Comparison of ENCODE assay signal across 9 cellular contexts in the genomic region with DNA sequence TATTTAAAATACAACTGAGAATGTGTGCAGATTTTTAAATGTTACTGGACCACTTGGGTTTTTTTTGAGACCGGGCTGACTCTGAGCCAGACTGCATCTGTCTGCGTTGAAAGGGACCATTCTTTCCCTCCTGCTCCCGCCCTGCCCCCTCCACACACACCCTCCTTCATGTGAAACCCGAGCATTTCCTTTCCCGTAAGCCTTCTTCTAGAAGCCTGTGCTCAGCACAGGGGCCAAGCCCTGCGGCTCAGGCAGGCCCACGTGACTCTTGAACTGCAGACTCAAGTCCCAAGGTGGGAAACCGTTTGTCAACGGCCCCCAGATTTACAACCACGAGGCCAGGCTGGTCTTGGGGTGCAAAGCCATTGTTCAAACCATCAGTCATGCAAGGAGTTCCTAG.
DNase-seq lines count a peak whose midpoint lies in the region; ATAC-seq and TF ChIP-seq lines count a peak whose summit lies in the region.
"Had no signal": no experiment of that assay in that cellular context is flagged by ENCODE, and none has a peak within 500 bp of the region (broad histone marks: within the 10 kb centered on the region; RNA-seq: fewer than 3 reads in every experiment).

No MANE protein-coding gene starts in this region.

- CTCF ChIA-PET in activated CD4-positive, alpha-beta T cell treated with anti-CD3 and anti-CD28 coated beads, Interleukin-2, amount 10 ng/mL, durations not matched to agents 7 days and 5 days (lab: Charles Lee), result interaction anchor here (1.2 to 2.4 kb wide), 2 partner anchors 13 to 28 kb away, joined by 4 to 9 read pairs; no protein-coding TSS in a partner anchor

- 1 to 3% (median 1%) methylated on average over 10 of the region's 10 CpGs for WGBS in psoas muscle, 3 donors

- peaks cover 79% of the 10 kb centered on the region for H3K4me1 Mint-ChIP-seq in activated CD4-positive, alpha-beta T cell treated with anti-CD3 and anti-CD28 coated beads, Interleukin-2, amount 10 ng/mL, durations not matched to agents 7 days and 5 days

- H3K9me3 Mint-ChIP-seq in activated CD4-positive, alpha-beta T cell treated with anti-CD3 and anti-CD28 coated beads, Interleukin-2, amount 10 ng/mL, durations not matched to agents 7 days and 5 days, result peaks cover 6% of the 10 kb centered on the region

- no peak overlapping the region for H3K4me3 ChIP-seq in foreskin fibroblast (ENCODE audit: low read depth in 1 of 2, low read length in 2 of 2)
- peak overlapping the region; percentile 30 for H3K4me3 ChIP-seq in psoas muscle

- H3K4me1 ChIP-seq in psoas muscle, result peaks cover 20% of the 10 kb centered on the region

- ATAC-seq in psoas muscle, result peak; percentile 69 to 91 (median 87)
- ATAC-seq in GM18858 (IDR thresholded peaks at IDR 0.05; ENCODE audit: unreplicated experiment), result no peak

- H3K9me3 ChIP-seq in psoas muscle, result no peaks in the 10 kb centered on the region

- intact Hi-C loops in psoas muscle (cut with DNase I), result no loop called here

- no peak overlapping the region for H3K4me3 Mint-ChIP-seq in activated CD4-positive, alpha-beta T cell treated with anti-CD3 and anti-CD28 coated beads, Interleukin-2, amount 10 ng/mL, durations not matched to agents 7 days and 5 days

- POLR2A ChIA-PET in activated CD4-positive, alpha-beta T cell treated with anti-CD3 and anti-CD28 coated beads, Interleukin-2, amount 10 ng/mL, durations not matched to agents 7 days and 5 days (lab: Charles Lee), result no interaction called here

- H3K27ac ChIP-seq in psoas muscle, result peak overlapping the region; percentile 46
- H3K27ac ChIP-seq: VCaP had no signal

- peak; percentile 64 for DNase-seq in activated CD8-positive, alpha-beta memory T cell treated with anti-CD3 and anti-CD28 coated beads for 24 hours
- no peak for DNase-seq in activated CD8-positive, alpha-beta memory T cell treated with anti-CD3 and anti-CD28 coated beads, Interleukin-2, amount 50 U/mL, for 4 hours
- DNase-seq in activated CD4-positive, alpha-beta T cell treated with anti-CD3 and anti-CD28 coated beads, Interleukin-2, amount 10 ng/mL, durations not matched to agents 7 days and 5 days, result peak; percentile 62
- DNase-seq in foreskin fibroblast (peak; percentile 60 to 83), psoas muscle (peak in 1 of 2 donors; percentile 41), middle frontal gyrus (ENCODE audit: extremely low spot score, low spot score) (no peak), HuH-7.5 (ENCODE audit: low spot score) (no peak)

- H3K36me3 ChIP-seq in psoas muscle (ENCODE audit: insufficient read depth in 1 of 2, low read depth in 1 of 2), result no peaks in the 10 kb centered on the region

- peaks cover 0 to 11% (median 9%) of the 10 kb centered on the region in 3 donors for H3K27me3 ChIP-seq in psoas muscle (ENCODE audit: insufficient read depth in 3 of 3, low read length in 2 of 3)

- peaks cover 13% of the 10 kb centered on the region for H3K36me3 Mint-ChIP-seq in activated CD4-positive, alpha-beta T cell treated with anti-CD3 and anti-CD28 coated beads, Interleukin-2, amount 10 ng/mL, durations not matched to agents 7 days and 5 days (ENCODE audit: low read depth)

- H3K27me3 Mint-ChIP-seq in activated CD4-positive, alpha-beta T cell treated with anti-CD3 and anti-CD28 coated beads, Interleukin-2, amount 10 ng/mL, durations not matched to agents 7 days and 5 days, result peaks cover 5% of the 10 kb centered on the region

- H3K27ac Mint-ChIP-seq in activated CD4-positive, alpha-beta T cell treated with anti-CD3 and anti-CD28 coated beads, Interleukin-2, amount 10 ng/mL, durations not matched to agents 7 days and 5 days, result peak overlapping the region; percentile 88

- TF ChIP-seq CTCF in foreskin fibroblast (IDR thresholded peaks at IDR 0.05; ENCODE audit: low read depth, low read length), result no peak
- TF ChIP-seq CTCF in psoas muscle (IDR thresholded peaks at IDR 0.05), result no peak

Comparison
In these comparisons a context has a peak if more than half of its experiments do, and no peak if none do; other contexts are left out.
1. DNase-seq: peak in activated CD8-positive, alpha-beta memory T cell treated with anti-CD3 and anti-CD28 coated beads for 24 hours (single experiment), activated CD4-positive, alpha-beta T cell treated with anti-CD3 and anti-CD28 coated beads, Interleukin-2, amount 10 ng/mL, durations not matched to agents 7 days and 5 days (single experiment) and foreskin fibroblast (2 of 2); none in activated CD8-positive, alpha-beta memory T cell treated with anti-CD3 and anti-CD28 coated beads, Interleukin-2, amount 50 U/mL, for 4 hours (single experiment), middle frontal gyrus (single experiment) and HuH-7.5 (single experiment).